Comparison of ENCODE assay signal across 1 cellular context in the genomic region with DNA sequence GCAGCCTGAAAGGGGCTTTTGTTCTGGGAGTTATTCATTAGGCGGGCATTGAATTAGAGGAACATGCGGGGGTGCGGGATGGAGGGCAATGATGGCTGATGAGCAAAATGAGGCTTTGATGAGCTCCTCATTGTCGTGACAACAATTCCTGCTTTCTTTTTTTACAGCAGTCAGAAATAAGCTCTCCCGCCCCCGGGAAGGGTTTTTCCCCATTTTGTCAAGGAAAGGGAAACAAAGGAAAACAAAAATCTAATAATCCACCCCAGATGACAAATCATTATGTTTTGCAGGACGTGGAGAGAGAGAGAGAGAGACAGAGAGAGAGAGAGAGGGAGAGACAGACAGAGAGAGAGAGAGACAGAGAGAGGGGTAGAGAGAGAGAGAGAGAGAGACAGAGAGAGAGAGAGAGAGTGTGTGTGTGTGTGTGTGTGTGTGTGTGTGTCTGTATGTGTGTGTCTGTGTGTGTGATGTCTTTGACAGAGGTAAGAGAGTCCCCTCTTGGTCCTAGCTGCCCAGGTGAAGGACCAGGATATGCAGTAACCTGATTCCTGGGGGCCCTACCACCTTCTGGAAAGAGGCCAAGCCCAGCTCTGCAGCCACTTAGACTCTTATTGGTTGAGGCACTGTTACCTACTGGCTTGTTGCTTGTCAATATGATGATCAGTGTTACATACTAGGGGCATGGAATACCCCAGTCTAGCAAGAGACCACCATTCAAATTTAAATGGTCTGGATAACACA.
TF ChIP-seq lines count a peak whose summit lies in the region.

No MANE protein-coding gene starts in this region.

TF ChIP-seq in H1, 55 proteins besides CTCF, POLR2A, EP300 and RAD21:
- TF ChIP-seq SIN3A (conservative IDR thresholded peaks at IDR 0.05 in 1 of 2, IDR thresholded peaks at IDR 0.05 in 1 of 2; ENCODE audit: low read depth in 1 of 2, low read length in 2 of 2) (0 out of 4 replicates have a peak, but pooled peaks of 1 of the 2 experiments have one; percentile 11), RNF2 (IDR thresholded peaks at IDR 0.05; ENCODE audit: borderline replicate concordance, low read depth, low read length, missing control alignments, poor library complexity, severe bottlenecking) (no peak), BCL11A (IDR thresholded peaks at IDR 0.05; ENCODE audit: low read depth in 2 of 2, low read length in 2 of 2) (no peak), POU5F1 (IDR thresholded peaks at IDR 0.05; ENCODE audit: low read depth, low read length) (no peak), BACH1 (IDR thresholded peaks at IDR 0.05; ENCODE audit: low read length) (no peak)
